Comparison of ENCODE assay signal across 21 cellular contexts in the genomic region with DNA sequence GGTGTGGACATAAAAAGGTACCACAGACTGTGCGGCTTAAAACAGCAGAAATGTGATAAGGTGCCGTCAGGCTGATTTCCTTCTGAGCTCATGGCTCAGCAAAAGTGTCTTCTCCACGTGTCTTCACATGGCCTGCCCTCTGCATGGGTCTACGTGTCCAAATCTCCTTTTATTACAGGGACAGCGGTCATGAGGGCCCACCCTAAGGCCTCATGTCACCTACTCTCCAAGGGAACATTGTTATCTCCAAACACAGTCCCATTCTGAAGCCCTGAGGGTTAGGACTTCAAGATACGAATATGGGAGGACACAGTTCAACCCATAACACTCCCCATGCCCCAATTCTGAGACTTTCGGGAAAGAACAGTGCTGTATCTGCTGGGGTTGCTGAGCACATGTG. TPM values are rescaled to one million over a fixed set of nuclear protein-coding genes. Genes with fewer than 3 reads are reported as not detected.
DNase-seq lines count a peak whose midpoint lies in the region; ATAC-seq and TF ChIP-seq lines count a peak whose summit lies in the region.
"Had no signal": no experiment of that assay in that cellular context is flagged by ENCODE, and none has a peak within 500 bp of the region (broad histone marks: within the 10 kb centered on the region; RNA-seq: fewer than 3 reads in every experiment).

No MANE protein-coding gene starts in this region.

- no peak overlapping the region for H2AFZ ChIP-seq in H9 (ENCODE audit: low read length)
- no peak overlapping the region for H2AFZ ChIP-seq in neural progenitor cell (replicated peaks)

- H2AK5ac ChIP-seq in H9 (ENCODE audit: insufficient read length, low read length) = no peak overlapping the region

- H4K20me1 ChIP-seq in H9 (ENCODE audit: control insufficient read depth, insufficient read depth, insufficient read length) = no peaks in the 10 kb centered on the region
- no peaks in the 10 kb centered on the region for H4K20me1 ChIP-seq in neural progenitor cell (ENCODE audit: low read depth)
- H4K20me1 ChIP-seq: BLaER1 had no signal

- H3K9me3 Mint-ChIP-seq in H9 (no peaks in the 10 kb centered on the region; a peak in 2 of 5 replicates), endodermal cell (no peaks in the 10 kb centered on the region), neural progenitor cell (peaks cover 6% of the 10 kb centered on the region), HFFc6 (peaks cover 23% of the 10 kb centered on the region; the same call in 1 of the 2 replicates)

- H3K56ac ChIP-seq in H9 (ENCODE audit: insufficient read length, low read depth, low read length) = no peak overlapping the region

- no peak overlapping the region for H2BK20ac ChIP-seq in H9 (ENCODE audit: low read depth, low read length, poor library complexity, severe bottlenecking)

- no peak overlapping the region for H2BK5ac ChIP-seq in H9 (ENCODE audit: insufficient read length, low read length)

- H3K4me1 Mint-ChIP-seq in H9 (peaks cover 30 to 35% of the 10 kb centered on the region in 2 experiments), endodermal cell (peaks cover 44% of the 10 kb centered on the region), neural progenitor cell (peaks cover 29% of the 10 kb centered on the region), HFFc6 (ENCODE audit: low read depth) (no peaks in the 10 kb centered on the region; the same call in 1 of the 2 replicates)
- H3K4me1 Mint-ChIP-seq: CD4-positive, CD25-positive, alpha-beta regulatory T cell had no signal

- peaks cover 37% of the 10 kb centered on the region for H3K27me3 Mint-ChIP-seq in H9 (ENCODE audit: low read depth)
- H3K27me3 Mint-ChIP-seq in endodermal cell (ENCODE audit: insufficient read depth) = no peaks in the 10 kb centered on the region
- peaks cover 2% of the 10 kb centered on the region for H3K27me3 Mint-ChIP-seq in neural progenitor cell (ENCODE audit: insufficient read depth, low read depth)
- H3K27me3 Mint-ChIP-seq in HFFc6 (ENCODE audit: insufficient read depth) = peaks cover 7% of the 10 kb centered on the region; the same call in 1 of the 2 replicates

- no peak overlapping the region for H2BK12ac ChIP-seq in H9 (ENCODE audit: insufficient read length, low read depth, low read length)

- H3K4ac ChIP-seq in H9 (ENCODE audit: low read depth, low read length) = no peak overlapping the region

- H3K4me1 ChIP-seq in H9 (ENCODE audit: insufficient read depth, low read length) = no peaks in the 10 kb centered on the region; the same call in 1 of the 2 replicates
- H3K4me1 ChIP-seq in endodermal cell (ENCODE audit: control insufficient read depth, insufficient read depth, low read length) = no peaks in the 10 kb centered on the region
- no peaks in the 10 kb centered on the region for H3K4me1 ChIP-seq in neural progenitor cell

- WGBS in H9 (ENCODE audit: extremely low coverage, insufficient read length, low lambda C conversion rate) = no CpG with 5 or more reads among the region's 7 CpGs
- 92 to 93% methylated on average over 4 to 7 of the region's 7 CpGs for WGBS in endodermal cell (ENCODE audit: insufficient coverage in 1 of 2, insufficient read length in 1 of 2), 2 experiments

- no peak overlapping the region for H4K8ac ChIP-seq in H9 (replicated peaks; ENCODE audit: insufficient read length, low read depth, low read length)

- H3F3A ChIP-seq in neural progenitor cell (ENCODE audit: low read depth) = no peaks in the 10 kb centered on the region

- H3K36me3 Mint-ChIP-seq in H9 (ENCODE audit: insufficient read depth in 1 of 3, low read depth in 3 of 3) = peaks cover 0 to 15% (median 0%) of the 10 kb centered on the region in 3 experiments; a peak in 4 of 7 replicates
- H3K36me3 Mint-ChIP-seq in endodermal cell (ENCODE audit: low read depth) = peaks cover 33% of the 10 kb centered on the region
- peaks cover 6% of the 10 kb centered on the region for H3K36me3 Mint-ChIP-seq in neural progenitor cell
- no peaks in the 10 kb centered on the region for H3K36me3 Mint-ChIP-seq in HFFc6 (ENCODE audit: low read depth)
- H3K36me3 Mint-ChIP-seq: CD4-positive, CD25-positive, alpha-beta regulatory T cell had no signal

- H3K18ac ChIP-seq in H9 (ENCODE audit: insufficient read length, low read depth, low read length) = peak overlapping the region; percentile 33

- no peak overlapping the region for H3K4me2 ChIP-seq in H9 (ENCODE audit: insufficient read depth, insufficient read length, low read length)
- H3K4me2 ChIP-seq in neural progenitor cell = no peak overlapping the region
- H3K4me2 ChIP-seq: BLaER1 had no signal

- no peak overlapping the region for H3K14ac ChIP-seq in H9 (ENCODE audit: insufficient read depth, low read length)

- no peak overlapping the region for H3K4me3 ChIP-seq in endodermal cell (ENCODE audit: low read length)
- H3K4me3 ChIP-seq in neural progenitor cell = no peak overlapping the region
- H3K4me3 ChIP-seq: BLaER1 had no signal

- peak overlapping the region; percentile 14 for H3K27ac ChIP-seq in H9 (ENCODE audit: insufficient read length, low read depth, low read length)
- H3K27ac ChIP-seq in endodermal cell (ENCODE audit: low read depth, low read length) = no peak overlapping the region
- H3K27ac ChIP-seq in neural progenitor cell = no peak overlapping the region
- H3K27ac ChIP-seq: BLaER1, RWPE1 had no signal

- H3K79me2 ChIP-seq in H9 (ENCODE audit: insufficient read depth, low read length) (no peaks in the 10 kb centered on the region), neural progenitor cell (ENCODE audit: low read depth) (no peaks in the 10 kb centered on the region)

- DNase-seq in H9 = no peak
- peak; percentile 48 for DNase-seq in OCI-M1 (lab: John Stamatoyannopoulos, UW)
- DNase-seq in endodermal cell = peak; percentile 35
- no peak for DNase-seq in neural progenitor cell (ENCODE audit: low spot score)
- DNase-seq in HFFc6 = no peak
- DNase-seq in NCI-H1092 treated with DMSO at 0.1 percent for 48 hours (lab: John Stamatoyannopoulos, UW) = no peak
- DNase-seq: CD4-positive, CD25-positive, alpha-beta regulatory T cell; DMS153; DND-41; Karpas-422; NCI-H2029 treated with DMSO at 0.1 percent for 48 hours; NCI-H446 treated with DMSO at 0.1 percent for 48 hours; NCI-H526; NCI-H82; NK-92 treated with Interleukin-12 subunit alpha and Interleukin-12 subunit beta, amount 100 ng/mL, for 24 hours; SHP77 treated with DMSO at 0.1 percent for 48 hours had no signal

- TF ChIP-seq CTCF in H9 (conservative IDR thresholded peaks at IDR 0.05) (no peak), endodermal cell (conservative IDR thresholded peaks at IDR 0.05) (no peak), neural progenitor cell (IDR thresholded peaks at IDR 0.05) (no peak), HFFc6 (IDR thresholded peaks at IDR 0.05) (no peak)

- no peak overlapping the region for H4K5ac ChIP-seq in H9 (ENCODE audit: insufficient read length, low read depth, low read length)

- H3K36me3 ChIP-seq in endodermal cell (ENCODE audit: control insufficient read depth, insufficient read depth, low read length) = no peaks in the 10 kb centered on the region
- H3K36me3 ChIP-seq in neural progenitor cell = no peaks in the 10 kb centered on the region
- H3K36me3 ChIP-seq: BLaER1 had no signal

- H2BK15ac ChIP-seq in H9 (ENCODE audit: low read depth, low read length) = no peak overlapping the region

- no peaks in the 10 kb centered on the region for H3K9me3 ChIP-seq in H9 (ENCODE audit: control insufficient read depth, low read depth, low read length)
- H3K9me3 ChIP-seq in endodermal cell (ENCODE audit: control insufficient read depth, low read length) = no peaks in the 10 kb centered on the region
- no peaks in the 10 kb centered on the region for H3K9me3 ChIP-seq in neural progenitor cell (ENCODE audit: low read depth)
- H3K9me3 ChIP-seq: BLaER1 had no signal

- no peak overlapping the region for H3K23ac ChIP-seq in H9 (ENCODE audit: insufficient read length, low read depth, low read length)

- no peaks in the 10 kb centered on the region for H3K23me2 ChIP-seq in H9 (ENCODE audit: insufficient read length, low read depth, low read length, poor library complexity, severe bottlenecking)

- no peak for ATAC-seq in GM19324 (IDR thresholded peaks at IDR 0.05; ENCODE audit: low FRiP score, unreplicated experiment)
- ATAC-seq: Panc1 had no signal

- H3K27me3 ChIP-seq in H9 (ENCODE audit: insufficient read depth, low read length) (no peaks in the 10 kb centered on the region; the same call in 1 of the 2 replicates), endodermal cell (ENCODE audit: control insufficient read depth, insufficient read depth, low read length, poor library complexity, severe bottlenecking) (no peaks in the 10 kb centered on the region), neural progenitor cell (peaks cover 67% of the 10 kb centered on the region)
- H3K27me3 ChIP-seq: BLaER1 had no signal

- H3K27ac Mint-ChIP-seq in H9 (peak overlapping the region in 1 of 3 experiments; percentile 76; a peak in 3 of 7 replicates), endodermal cell (no peak overlapping the region), neural progenitor cell (no peak overlapping the region), HFFc6 (no peak overlapping the region)
- H3K27ac Mint-ChIP-seq: CD4-positive, CD25-positive, alpha-beta regulatory T cell had no signal

- H2BK120ac ChIP-seq in H9 (ENCODE audit: low read depth, low read length, poor library complexity, severe bottlenecking) = no peak overlapping the region

- H3K9ac ChIP-seq in H9 (ENCODE audit: extremely low read depth, insufficient read length, low read length) (no peak overlapping the region), endodermal cell (ENCODE audit: extremely low read depth, low read length, poor library complexity, severe bottlenecking) (no peak overlapping the region), neural progenitor cell (no peak overlapping the region)
- H3K9ac ChIP-seq: BLaER1 had no signal

- H3T11ph ChIP-seq in H9 (ENCODE audit: low read length) = no peak overlapping the region

- no peak overlapping the region for H4K91ac ChIP-seq in H9 (ENCODE audit: insufficient read length, low read depth, low read length)

- H3K4me3 Mint-ChIP-seq in H9 (no peak overlapping the region), endodermal cell (no peak overlapping the region), neural progenitor cell (peak overlapping the region; percentile 57), HFFc6 (no peak overlapping the region)
- H3K4me3 Mint-ChIP-seq: CD4-positive, CD25-positive, alpha-beta regulatory T cell had no signal

- no peaks in the 10 kb centered on the region for H3K79me1 ChIP-seq in H9 (ENCODE audit: insufficient read depth, low read depth, low read length, poor library complexity, severe bottlenecking)

RNA-seq across cellular contexts. Expression of a gene that starts 35.2 kb away (rescaled TPM):
- total RNA-seq in H9 (2021) = 2.5 and 2.6 TPM in 2 replicates
- 10 to 100 TPM; 50.2 to 71.3 TPM for total RNA-seq in endodermal cell
- polyA plus RNA-seq in endodermal cell (2013, experiment 1 of 2) = 11.1 TPM
- polyA plus RNA-seq in endodermal cell (2013, experiment 2 of 2) = 11.1 TPM
- 1.3 TPM in 1 of 2 replicates, not detected in the other for total RNA-seq in neural progenitor cell (ENCODE audit: low replicate concordance)
- not detected for total RNA-seq in HFFc6 (2021; fragmentation: NEBNext Ultra II Directional; extraction: Animal tissue kit (Norgen Biotek cat#: 25700))
- total RNA-seq: CD4-positive, CD25-positive, alpha-beta regulatory T cell had no signal
- polyA plus RNA-seq: AG04450; CD4-positive, CD25-positive, alpha-beta regulatory T cell had no signal

Comparison
In these comparisons a context has a peak if more than half of its experiments do, and no peak if none do; other contexts are left out.
1. DNase-seq: peak in OCI-M1 (single experiment) and endodermal cell (single experiment); none in H9 (single experiment), neural progenitor cell (single experiment), HFFc6 (single experiment) and NCI-H1092 treated with DMSO at 0.1 percent for 48 hours (single experiment).
2. RNA of a gene that starts 35.2 kb away (total RNA-seq): 50.2 to 71.3 TPM in endodermal cell; 2.5 to 2.6 TPM in H9, 1.3 TPM in neural progenitor cell and not detected in HFFc6; every median in the first group is over 10 times any median in the second.